Comparison of ENCODE assay signal across 14 cellular contexts in genomic region chrX:49037883-49038475, GRCh38. TPM values are rescaled to one million over a fixed set of nuclear protein-coding genes. Genes with fewer than 3 reads are reported as not detected.
DNase-seq lines count a peak whose midpoint lies in the region; FAIRE-seq and TF ChIP-seq lines count a peak whose summit lies in the region.
"Had no signal": no experiment of that assay in that cellular context is flagged by ENCODE, and none has a peak within 500 bp of the region (broad histone marks: within the 10 kb centered on the region; RNA-seq: fewer than 3 reads in every experiment).

No MANE protein-coding gene starts in this region.

- intact Hi-C loops in dendritic cell treated with granulocyte-macrophage colony-stimulating factor and Interleukin-4, amounts not matched to agents 40 ng/mL and 50 ng/mL, for 4 days (cut with micrococcal nuclease), result loop anchor here (10.0 kb wide), 1 partner anchor 53 kb away; no protein-coding TSS in a partner anchor
- intact Hi-C loops in Calu3 (cut with micrococcal nuclease; ENCODE audit: unreplicated experiment) (no loop called here), spleen (cut with DNase I; ENCODE audit: low total_unique reads) (no loop called here)

- H3K27ac ChIP-seq in trophoblast cell (ENCODE audit: low read depth, low read length) (no peak overlapping the region), spleen (peak overlapping the region in 3 of 8 donors; percentile 97 to 99 (median 97))
- H3K27ac ChIP-seq: foreskin keratinocyte, suprapubic skin had no signal

- H3K79me2 ChIP-seq in trophoblast cell (ENCODE audit: control insufficient read depth, insufficient read depth, low read length, poor library complexity), result peaks cover 7% of the 10 kb centered on the region

- peaks cover 32 to 40% of the 10 kb centered on the region in 2 experiments for H3K36me3 ChIP-seq in trophoblast cell (ENCODE audit: control insufficient read depth in 1 of 2, insufficient read depth in 2 of 2, low read length in 2 of 2)
- peaks cover 0 to 68% (median 41%) of the 10 kb centered on the region in 6 donors for H3K36me3 ChIP-seq in spleen

- peak overlapping the region; percentile 94 for H3K27ac Mint-ChIP-seq in dendritic cell treated with granulocyte-macrophage colony-stimulating factor and Interleukin-4, amounts not matched to agents 40 ng/mL and 50 ng/mL, for 4 days
- no peak overlapping the region for H3K27ac Mint-ChIP-seq in Calu3 (ENCODE audit: unreplicated experiment)
- H3K27ac Mint-ChIP-seq: activated CD4-positive, alpha-beta T cell treated with anti-CD3 and anti-CD28 coated beads, Interleukin-2, amount 10 ng/mL, durations not matched to agents 7 days and 5 days had no signal

- peaks cover 42% of the 10 kb centered on the region for H3K4me1 Mint-ChIP-seq in dendritic cell treated with granulocyte-macrophage colony-stimulating factor and Interleukin-4, amounts not matched to agents 40 ng/mL and 50 ng/mL, for 4 days (ENCODE audit: low read depth)
- peaks cover 29% of the 10 kb centered on the region for H3K4me1 Mint-ChIP-seq in Calu3 (ENCODE audit: low read depth, unreplicated experiment)

- no peak overlapping the region for H3K9ac ChIP-seq in trophoblast cell (ENCODE audit: low read length)

- H3K4me2 ChIP-seq in trophoblast cell (ENCODE audit: low read length), result no peak overlapping the region

- BruUV-seq in Calu3 (replicated peaks; lab: Mats Ljungman, UMichigan), result no TSS peak

- no peak overlapping the region for H2BK5ac ChIP-seq in trophoblast cell (ENCODE audit: low read depth, low read length, poor library complexity)

- no peaks in the 10 kb centered on the region for H3K27me3 Mint-ChIP-seq in dendritic cell treated with granulocyte-macrophage colony-stimulating factor and Interleukin-4, amounts not matched to agents 40 ng/mL and 50 ng/mL, for 4 days
- no peaks in the 10 kb centered on the region for H3K27me3 Mint-ChIP-seq in Calu3 (ENCODE audit: unreplicated experiment)
- H3K27me3 Mint-ChIP-seq: activated CD4-positive, alpha-beta T cell treated with anti-CD3 and anti-CD28 coated beads, Interleukin-2, amount 10 ng/mL, durations not matched to agents 7 days and 5 days had no signal

- no peak overlapping the region for H2AK5ac ChIP-seq in trophoblast cell (ENCODE audit: low read length)

- no peaks in the 10 kb centered on the region for H3K9me3 ChIP-seq in trophoblast cell (ENCODE audit: insufficient read depth, low read depth, low read length)
- H3K9me3 ChIP-seq in spleen, result no peaks in the 10 kb centered on the region
- H3K9me3 ChIP-seq: suprapubic skin had no signal

- peaks cover 18% of the 10 kb centered on the region for H3K79me1 ChIP-seq in trophoblast cell (ENCODE audit: low read length)

- H3K4ac ChIP-seq in trophoblast cell (ENCODE audit: low read depth, low read length), result no peak overlapping the region

- peak; percentile 78 for DNase-seq in ELR (ENCODE audit: low read depth)
- DNase-seq in LHCN-M2 (ENCODE audit: low read depth), result peak; percentile 37
- DNase-seq in trophoblast cell, result peak; percentile 80 to 88
- DNase-seq in Calu3, result no peak
- DNase-seq in GM12892 (ENCODE audit: insufficient read length), result no peak
- DNase-seq in spleen, result no peak
- DNase-seq: activated CD4-positive, alpha-beta T cell treated with anti-CD3 and anti-CD28 coated beads, Interleukin-2, amount 10 ng/mL, durations not matched to agents 7 days and 5 days; cerebellar nuclear complex; islet precursor cell; NCI-H2029 treated with DMSO at 0.1 percent for 48 hours had no signal

- H4K12ac ChIP-seq in trophoblast cell (ENCODE audit: low read depth, low read length), result no peak overlapping the region

- WGBS in trophoblast cell (ENCODE audit: extremely low coverage, insufficient coverage, insufficient read length), result no CpG with 5 or more reads among the region's 15 CpGs
- 89 to 97% (median 94%) methylated on average over 8 to 15 of the region's 15 CpGs for WGBS in spleen, 5 donors

- no peak overlapping the region for H3K14ac ChIP-seq in trophoblast cell (ENCODE audit: low read length)

- no peak overlapping the region for H4K8ac ChIP-seq in trophoblast cell (ENCODE audit: low read depth, low read length)

- no peak for FAIRE-seq in GM12892 (lab: Jason Lieb, UNC)

- no peaks in the 10 kb centered on the region for H3K9me3 Mint-ChIP-seq in dendritic cell treated with granulocyte-macrophage colony-stimulating factor and Interleukin-4, amounts not matched to agents 40 ng/mL and 50 ng/mL, for 4 days
- H3K9me3 Mint-ChIP-seq in Calu3 (ENCODE audit: low read depth, unreplicated experiment), result no peaks in the 10 kb centered on the region
- H3K9me3 Mint-ChIP-seq: activated CD4-positive, alpha-beta T cell treated with anti-CD3 and anti-CD28 coated beads, Interleukin-2, amount 10 ng/mL, durations not matched to agents 7 days and 5 days had no signal

- TF ChIP-seq POLR2A in GM12892 (IDR thresholded peaks at IDR 0.05; ENCODE audit: low read depth, low read length), result no peak
- TF ChIP-seq POLR2A in spleen (IDR thresholded peaks at IDR 0.05), result no peak

- H3K36me3 Mint-ChIP-seq in dendritic cell treated with granulocyte-macrophage colony-stimulating factor and Interleukin-4, amounts not matched to agents 40 ng/mL and 50 ng/mL, for 4 days (ENCODE audit: low read depth), result peaks cover 74% of the 10 kb centered on the region
- peaks cover 67% of the 10 kb centered on the region for H3K36me3 Mint-ChIP-seq in Calu3 (ENCODE audit: insufficient read depth, unreplicated experiment)

- H3K23ac ChIP-seq in trophoblast cell (ENCODE audit: low read length), result no peak overlapping the region

- H3K4me3 ChIP-seq in trophoblast cell (ENCODE audit: low read depth, low read length), result no peak overlapping the region
- no peak overlapping the region for H3K4me3 ChIP-seq in spleen
- H3K4me3 ChIP-seq: right atrium auricular region, suprapubic skin had no signal

- TF ChIP-seq CTCF in Calu3 (IDR thresholded peaks at IDR 0.05; ENCODE audit: unreplicated experiment) (no peak), spleen (IDR thresholded peaks at IDR 0.05 in 8 of 11, conservative IDR thresholded peaks at IDR 0.05 in 3 of 11) (no peak)

- H2BK120ac ChIP-seq in trophoblast cell (ENCODE audit: insufficient read depth, low read length, poor library complexity), result no peak overlapping the region

- H3K27me3 ChIP-seq in trophoblast cell (ENCODE audit: insufficient read depth, low read length) (no peaks in the 10 kb centered on the region), spleen (replicated peaks in 1 of 7) (no peaks in the 10 kb centered on the region)
- H3K27me3 ChIP-seq: foreskin keratinocyte, right atrium auricular region, suprapubic skin had no signal

- H2AFZ ChIP-seq in trophoblast cell (ENCODE audit: insufficient read depth, low read length, poor library complexity), result no peak overlapping the region

- CTCF ChIA-PET in Calu3 (lab: Charles Lee), result no interaction called here

- peak overlapping the region; percentile 4 for H4K91ac ChIP-seq in trophoblast cell (ENCODE audit: low read depth, low read length)

- no peak overlapping the region for H3K18ac ChIP-seq in trophoblast cell (ENCODE audit: low read length)

- H3K4me1 ChIP-seq in trophoblast cell (ENCODE audit: control insufficient read depth in 1 of 2, insufficient read depth in 2 of 2, low read length in 2 of 2) (peaks cover 13 to 21% of the 10 kb centered on the region in 2 experiments), spleen (peaks cover 0 to 52% (median 25%) of the 10 kb centered on the region in 6 donors)
- H3K4me1 ChIP-seq: foreskin keratinocyte had no signal

- no peak overlapping the region for H3K4me3 Mint-ChIP-seq in dendritic cell treated with granulocyte-macrophage colony-stimulating factor and Interleukin-4, amounts not matched to agents 40 ng/mL and 50 ng/mL, for 4 days
- no peak overlapping the region for H3K4me3 Mint-ChIP-seq in Calu3 (ENCODE audit: low read depth, unreplicated experiment)
- H3K4me3 Mint-ChIP-seq: activated CD4-positive, alpha-beta T cell treated with anti-CD3 and anti-CD28 coated beads, Interleukin-2, amount 10 ng/mL, durations not matched to agents 7 days and 5 days had no signal

- no peak overlapping the region for H2BK12ac ChIP-seq in trophoblast cell (ENCODE audit: low read length)

RNA-seq across cellular contexts. Expression of gene TFE3, which starts 5.2 kb away (rescaled TPM):
- total RNA-seq in LHCN-M2 (2014; rRNA removed), result 58.9 and 61.5 TPM in 2 replicates
- 65.9 TPM for polyA plus RNA-seq in LHCN-M2 (2012)
- 25.5 and 26.5 TPM in 2 replicates for polyA plus RNA-seq in trophoblast cell (2013)
- 32.2 and 35.1 TPM in 2 replicates for total RNA-seq in Calu3 (2022)
- 12.7 TPM for polyA plus RNA-seq in GM12892 (2012; ENCODE audit: missing spikeins)
- total RNA-seq in spleen, result 10 to 100 TPM; 47.1 to 79.1 (median 64.9) TPM
- polyA plus RNA-seq in spleen, result 10 to 100 TPM; 16.0 to 35.8 (median 18.7) TPM

RNA-seq across cellular contexts. Expression of gene CCDC120, which starts 20.8 kb away (rescaled TPM):
- not detected in 2 replicates for total RNA-seq in LHCN-M2 (2014; rRNA removed)
- 0.02 TPM for polyA plus RNA-seq in LHCN-M2 (2012)
- polyA plus RNA-seq in trophoblast cell (2013), result 15.3 and 15.8 TPM in 2 replicates
- total RNA-seq in Calu3 (2022), result 30.8 and 39.0 TPM in 2 replicates
- polyA plus RNA-seq in GM12892 (2012; ENCODE audit: missing spikeins), result 1.7 TPM
- total RNA-seq in spleen, result 1 to 10 TPM; 4.8 to 8.6 (median 7.1) TPM
- 1 to 10 TPM; 1.1 to 2.5 (median 1.4) TPM for polyA plus RNA-seq in spleen

RNA-seq across cellular contexts. Expression of gene PRAF2, which starts 35.8 kb away (rescaled TPM):
- total RNA-seq in LHCN-M2 (2014; rRNA removed), result 17.5 and 18.5 TPM in 2 replicates
- 84.0 TPM for polyA plus RNA-seq in LHCN-M2 (2012)
- 45.4 and 45.7 TPM in 2 replicates for polyA plus RNA-seq in trophoblast cell (2013)
- total RNA-seq in Calu3 (2022), result 11.5 and 16.1 TPM in 2 replicates
- 3.5 TPM for polyA plus RNA-seq in GM12892 (2012; ENCODE audit: missing spikeins)
- total RNA-seq in spleen, result 10 to 100 TPM; 15.4 to 23.7 (median 18.9) TPM
- 10 to 100 TPM; 15.9 to 17.9 (median 16.0) TPM for polyA plus RNA-seq in spleen

RNA-seq across cellular contexts. Expression of gene GRIPAP1, which starts 35.9 kb away (rescaled TPM):
- total RNA-seq in LHCN-M2 (2014; rRNA removed) (22.3 and 25.5 TPM in 2 replicates), Calu3 (2022) (92.8 and 97.8 TPM in 2 replicates), spleen (10 to 100 TPM; 48.0 to 93.6 (median 72.6) TPM)
- polyA plus RNA-seq in LHCN-M2 (2012), result 19.7 TPM
- polyA plus RNA-seq in trophoblast cell (2013), result 13.3 and 14.0 TPM in 2 replicates
- polyA plus RNA-seq in GM12892 (2012; ENCODE audit: missing spikeins), result 37.8 TPM
- 10 to 100 TPM; 20.0 to 42.2 (median 34.8) TPM for polyA plus RNA-seq in spleen

RNA-seq across cellular contexts. Expression of gene WDR45, which starts 41.7 kb away (rescaled TPM):
- total RNA-seq in LHCN-M2 (2014; rRNA removed), result 44.9 and 52.1 TPM in 2 replicates
- 57.9 TPM for polyA plus RNA-seq in LHCN-M2 (2012)
- 39.0 and 40.1 TPM in 2 replicates for polyA plus RNA-seq in trophoblast cell (2013)
- total RNA-seq in Calu3 (2022), result 42.7 and 59.3 TPM in 2 replicates
- 12.6 TPM for polyA plus RNA-seq in GM12892 (2012; ENCODE audit: missing spikeins)
- total RNA-seq in spleen, result 100 to 1,000 TPM in 1 of 7 donors, 10 to 100 TPM in 6; 59.3 to 123 (median 64.7) TPM
- polyA plus RNA-seq in spleen, result 100 to 1,000 TPM in 1 of 3 donors, 10 to 100 TPM in 2; 49.3 to 122 (median 95.4) TPM

Comparison
In these comparisons a context has a peak if more than half of its experiments do, and no peak if none do; other contexts are left out.
1. DNase-seq: peak in ELR (single experiment), LHCN-M2 (single experiment) and trophoblast cell (2 of 2); none in Calu3 (single experiment), GM12892 (single experiment) and spleen (single experiment).